17 cellular contexts compared by ENCODE assay signal in genomic region chr11:44008698-44009097, GRCh38. TPM values are rescaled to one million over a fixed set of nuclear protein-coding genes. Genes with fewer than 3 reads are reported as not detected.
DNase-seq lines count a peak whose midpoint lies in the region; TF ChIP-seq lines count a peak whose summit lies in the region.
"Had no signal": no experiment of that assay in that cellular context is flagged by ENCODE, and none has a peak within 500 bp of the region (broad histone marks: within the 10 kb centered on the region; RNA-seq: fewer than 3 reads in every experiment).

No MANE protein-coding gene starts in this region.

- H3K27me3 Mint-ChIP-seq in HFFc6 (ENCODE audit: insufficient read depth), result peaks cover 2% of the 10 kb centered on the region; the same call in 1 of the 2 replicates

- H3K27ac Mint-ChIP-seq in HFFc6, result no peak overlapping the region
- H3K27ac Mint-ChIP-seq: CD4-positive, CD25-positive, alpha-beta regulatory T cell had no signal

- H3K4me1 ChIP-seq in ascending aorta (peaks cover 8 to 51% of the 10 kb centered on the region in 2 donors), sigmoid colon (no peaks in the 10 kb centered on the region), tibial artery (peaks cover 0 to 100% (median 38%) of the 10 kb centered on the region in 4 donors)
- H3K4me1 ChIP-seq: BLaER1 treated with 17β-estradiol and CSF1 and Interleukin-3, amounts not matched to agents 10 nM and 100 nM; HAP-1 had no signal

- peak in 1 of 2 donors; percentile 25 for DNase-seq in ascending aorta (ENCODE audit: low spot score in 2 of 2)
- peak; percentile 17 for DNase-seq in ecto neural progenitor cell (ENCODE audit: low spot score)
- DNase-seq in sigmoid colon, result peak; percentile 14
- DNase-seq in tibial artery, result peak; percentile 10 to 51
- no peak for DNase-seq in NCI-H146 (lab: John Stamatoyannopoulos, UW)
- DNase-seq in COLO829 (ENCODE audit: low spot score), result no peak
- DNase-seq in HFFc6, result no peak
- DNase-seq in NCI-H2171 (lab: John Stamatoyannopoulos, UW), result no peak
- DNase-seq: ACHN; Calu3; CD4-positive, CD25-positive, alpha-beta regulatory T cell; DMS 273 treated with DMSO at 0.1 percent for 48 hours had no signal

- H3K4me1 Mint-ChIP-seq in HFFc6 (ENCODE audit: low read depth), result peaks cover 39% of the 10 kb centered on the region
- H3K4me1 Mint-ChIP-seq: CD4-positive, CD25-positive, alpha-beta regulatory T cell had no signal

- H3K9me3 ChIP-seq in ascending aorta (no peaks in the 10 kb centered on the region), sigmoid colon (no peaks in the 10 kb centered on the region), tibial artery (no peaks in the 10 kb centered on the region)
- H3K9me3 ChIP-seq: BLaER1 treated with 17β-estradiol and CSF1 and Interleukin-3, amounts not matched to agents 10 nM and 100 nM; HAP-1 had no signal

- TF ChIP-seq CTCF in ascending aorta (IDR thresholded peaks at IDR 0.05), result no peak
- TF ChIP-seq CTCF in sigmoid colon (IDR thresholded peaks at IDR 0.05), result no peak
- no peak for TF ChIP-seq CTCF in tibial artery (IDR thresholded peaks at IDR 0.05)
- TF ChIP-seq CTCF in HFFc6 (IDR thresholded peaks at IDR 0.05), result no peak

- no peak for TF ChIP-seq POLR2A in sigmoid colon (IDR thresholded peaks at IDR 0.05)

- no peaks in the 10 kb centered on the region for H3K9me3 Mint-ChIP-seq in HFFc6

- H3K27me3 ChIP-seq in ascending aorta (no peaks in the 10 kb centered on the region), sigmoid colon (no peaks in the 10 kb centered on the region), tibial artery (no peaks in the 10 kb centered on the region)
- H3K27me3 ChIP-seq: BLaER1 treated with 17β-estradiol and CSF1 and Interleukin-3, amounts not matched to agents 10 nM and 100 nM had no signal

- peak overlapping the region; percentile 83 to 93 for H3K27ac ChIP-seq in ascending aorta
- no peak overlapping the region for H3K27ac ChIP-seq in sigmoid colon
- peak overlapping the region; percentile 78 to 80 for H3K27ac ChIP-seq in tibial artery
- H3K27ac ChIP-seq: BLaER1 treated with 17β-estradiol and CSF1 and Interleukin-3, amounts not matched to agents 10 nM and 100 nM had no signal

- no peaks in the 10 kb centered on the region for H3K36me3 Mint-ChIP-seq in HFFc6 (ENCODE audit: low read depth)
- H3K36me3 Mint-ChIP-seq: CD4-positive, CD25-positive, alpha-beta regulatory T cell had no signal

- 87 to 90% methylated on average over 3 of the region's 3 CpGs for WGBS in sigmoid colon, 2 donors

- intact Hi-C loops in ascending aorta (cut with DNase I) (no loop called here), sigmoid colon (cut with DNase I) (no loop called here), tibial artery (cut with DNase I; ENCODE audit: low total_unique reads) (no loop called here)

- H3K4me3 ChIP-seq in ascending aorta (no peak overlapping the region), sigmoid colon (no peak overlapping the region), tibial artery (no peak overlapping the region)
- H3K4me3 ChIP-seq: BLaER1 treated with 17β-estradiol and CSF1 and Interleukin-3, amounts not matched to agents 10 nM and 100 nM; HAP-1 had no signal

- H3K4me3 Mint-ChIP-seq in HFFc6, result no peak overlapping the region
- H3K4me3 Mint-ChIP-seq: CD4-positive, CD25-positive, alpha-beta regulatory T cell had no signal

- no peak for TF ChIP-seq EP300 in sigmoid colon (IDR thresholded peaks at IDR 0.05)

- no peaks in the 10 kb centered on the region for H3K36me3 ChIP-seq in ascending aorta
- no peaks in the 10 kb centered on the region for H3K36me3 ChIP-seq in sigmoid colon
- no peaks in the 10 kb centered on the region for H3K36me3 ChIP-seq in tibial artery
- H3K36me3 ChIP-seq: BLaER1 treated with 17β-estradiol and CSF1 and Interleukin-3, amounts not matched to agents 10 nM and 100 nM; HAP-1 had no signal

RNA-seq across cellular contexts. Expression of gene ACCSL, which starts 39.1 kb away (rescaled TPM):
- not detected for total RNA-seq in ascending aorta
- under 1 TPM in 1 of 4 donors, not detected in 3; 0.27 TPM for total RNA-seq in sigmoid colon
- not detected for polyA plus RNA-seq in sigmoid colon
- total RNA-seq in HFFc6 (2021; fragmentation: NEBNext Ultra II Directional; extraction: Animal tissue kit (Norgen Biotek cat#: 25700)), result not detected
- total RNA-seq: A172; Calu3; CD4-positive, CD25-positive, alpha-beta regulatory T cell; Daoy; H1 had no signal
- polyA plus RNA-seq: CD4-positive, CD25-positive, alpha-beta regulatory T cell; H1 had no signal

RNA-seq across cellular contexts. Expression of gene ACCS, which starts 57.4 kb away (rescaled TPM):
- total RNA-seq in ascending aorta (8.5 TPM), sigmoid colon (10 to 100 TPM; 11.4 to 52.6 (median 14.3) TPM)
- 10 to 100 TPM in 1 of 3 donors, 1 to 10 TPM in 2; 1.8 to 10.7 (median 7.9) TPM for polyA plus RNA-seq in sigmoid colon
- total RNA-seq in HFFc6 (2021; fragmentation: NEBNext Ultra II Directional; extraction: Animal tissue kit (Norgen Biotek cat#: 25700)), result 1 to 10 TPM; 3.9 to 5.4 (median 4.8) TPM

Comparison
In these comparisons a context has a peak if more than half of its experiments do, and no peak if none do; other contexts are left out.
1. DNase-seq: peak in ecto neural progenitor cell (single experiment), sigmoid colon (single experiment) and tibial artery (2 of 2); none in NCI-H146 (single experiment), COLO829 (single experiment), HFFc6 (single experiment) and NCI-H2171 (single experiment).
2. H3K27ac ChIP-seq: peak in ascending aorta (2 of 2) and tibial artery (2 of 2); none in sigmoid colon (0 of 4).